ENCODE assay signal across 26 cellular contexts in the genomic region with DNA sequence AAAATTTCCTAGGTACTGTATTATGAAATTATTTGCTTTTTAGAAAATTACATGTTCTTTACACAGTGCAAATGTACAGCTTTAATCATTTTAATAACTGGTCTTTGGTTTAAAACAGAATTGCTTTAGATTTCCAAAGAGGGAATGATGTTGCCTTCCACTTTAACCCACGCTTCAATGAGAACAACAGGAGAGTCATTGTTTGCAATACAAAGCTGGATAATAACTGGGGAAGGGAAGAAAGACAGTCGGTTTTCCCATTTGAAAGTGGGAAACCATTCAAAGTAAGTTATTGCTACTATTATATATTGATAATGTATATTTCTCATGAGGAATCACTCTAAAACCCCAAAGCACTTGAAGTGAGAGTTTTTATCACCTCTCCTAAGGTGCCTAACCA. TPM values are rescaled to one million over a fixed set of nuclear protein-coding genes. Genes with fewer than 3 reads are reported as not detected.
"Had no signal": no experiment of that assay in that cellular context is flagged by ENCODE, and none has a peak within 500 bp of the region (broad histone marks: within the 10 kb centered on the region; RNA-seq: fewer than 3 reads in every experiment).

No MANE protein-coding gene starts in this region.

- H3K27me3 Mint-ChIP-seq: effector memory CD8-positive, alpha-beta T cell had no signal

- H3K4me2 ChIP-seq: smooth muscle cell had no signal

- H3K4me1 Mint-ChIP-seq: naive thymus-derived CD8-positive, alpha-beta T cell had no signal

- H3K4me3 Mint-ChIP-seq: effector memory CD8-positive, alpha-beta T cell; mesothelial cell of epicardium; naive thymus-derived CD8-positive, alpha-beta T cell; neural crest cell had no signal

- H3K79me2 ChIP-seq: parathyroid adenoma had no signal

- ATAC-seq: effector memory CD8-positive, alpha-beta T cell; left ventricle myocardium superior; naive thymus-derived CD8-positive, alpha-beta T cell; sciatic nerve; stimulated activated naive CD8-positive, alpha-beta T cell treated with anti-CD3 and anti-CD28 coated beads, Interleukin-15, Interleukin-2, amounts not matched to agents 100 U/mL and 50 U/mL, for 24 hours; upper lobe of right lung had no signal

- H3K4me3 ChIP-seq: esophagus squamous epithelium, lung, prostate gland, right atrium auricular region, smooth muscle cell, testis, tibial nerve, upper lobe of right lung, uterus had no signal

- H3K4me1 ChIP-seq: parathyroid adenoma, prostate gland, uterus had no signal

- H3K27ac ChIP-seq: esophagus squamous epithelium, parathyroid adenoma, prostate gland, right atrium auricular region, testis, upper lobe of right lung, uterus had no signal

- H3K36me3 Mint-ChIP-seq: naive thymus-derived CD8-positive, alpha-beta T cell had no signal

- H3K9me3 ChIP-seq: esophagus squamous epithelium, prostate gland, right atrium auricular region, testis, tibial nerve, upper lobe of right lung, uterus had no signal

- H2AFZ ChIP-seq: parathyroid adenoma had no signal

- H3K27ac Mint-ChIP-seq: effector memory CD8-positive, alpha-beta T cell; mesothelial cell of epicardium; naive thymus-derived CD8-positive, alpha-beta T cell had no signal

- H3K27me3 ChIP-seq: esophagus squamous epithelium, right atrium auricular region, testis, tibial nerve, upper lobe of right lung, uterus had no signal

- H3K36me3 ChIP-seq: uterus had no signal

- H3K9me3 Mint-ChIP-seq: effector memory CD8-positive, alpha-beta T cell; mesothelial cell of epicardium; naive thymus-derived CD8-positive, alpha-beta T cell had no signal

- DNase-seq: cerebellar nuclear complex; cortex of kidney; effector memory CD8-positive, alpha-beta T cell; erythroblast; esophagus squamous epithelium; left ventricle myocardium superior; mesenchymal stem cell; naive thymus-derived CD8-positive, alpha-beta T cell; stimulated activated CD4-positive, alpha-beta T cell treated with anti-CD3 and anti-CD28 coated beads, Interleukin-12 subunit alpha, Interleukin-12 subunit beta, amount 100 ng/mL, for 4 hours; stimulated activated CD4-positive, alpha-beta T cell treated with anti-CD3 and anti-CD28 coated beads, Interleukin-1b, Interleukin-23, amount 100 ng/mL, for 48 hours; stimulated activated CD4-positive, alpha-beta T cell treated with anti-CD3 and anti-CD28 coated beads, Interleukin-4, amount 100 ng/mL, for 1 hour; stimulated activated CD8-positive, alpha-beta memory T cell treated with anti-CD3 and anti-CD28 coated beads, Interleukin-4, amount 100 ng/mL, for 48 hours; stimulated activated naive CD8-positive, alpha-beta T cell treated with anti-CD3 and anti-CD28 coated beads, Interleukin-15, Interleukin-2, amounts not matched to agents 100 U/mL and 50 U/mL, for 24 hours; substantia nigra; testis; upper lobe of right lung; uterus had no signal

RNA-seq across cellular contexts. Expression of a gene that starts 48.9 kb away (rescaled TPM):
- total RNA-seq: naive thymus-derived CD8-positive, alpha-beta T cell had no signal
- polyA plus RNA-seq: naive thymus-derived CD8-positive, alpha-beta T cell had no signal
